ENCODE assay signal across 11 cellular contexts in the genomic region with DNA sequence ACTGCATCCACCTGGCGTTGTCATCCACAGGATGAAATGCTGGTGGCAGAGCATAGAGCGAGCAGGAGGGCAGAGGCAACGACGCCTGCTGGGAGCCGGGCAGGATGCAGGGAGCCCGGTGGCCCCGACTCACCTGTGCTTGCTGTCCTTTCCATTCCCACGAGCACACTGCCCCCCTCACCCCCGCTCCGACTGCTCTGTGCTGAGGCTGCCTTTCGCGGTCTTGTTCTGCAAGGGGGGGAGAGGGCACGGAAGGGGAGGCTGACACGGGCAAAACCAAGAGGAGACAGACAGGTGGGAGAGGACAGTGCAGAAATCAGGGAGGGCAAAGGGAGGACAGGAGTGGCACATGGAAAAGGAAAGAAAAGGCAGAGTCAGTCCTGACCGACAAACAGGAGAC. TPM values are rescaled to one million over a fixed set of nuclear protein-coding genes. Genes with fewer than 3 reads are reported as not detected.
DNase-seq lines count a peak whose midpoint lies in the region; ATAC-seq lines count a peak whose summit lies in the region.
"Had no signal": no experiment of that assay in that cellular context is flagged by ENCODE, and none has a peak within 500 bp of the region (broad histone marks: within the 10 kb centered on the region; RNA-seq: fewer than 3 reads in every experiment).

No MANE protein-coding gene starts in this region.

- no peak overlapping the region for H3K4me3 Mint-ChIP-seq in activated CD8-positive, alpha-beta memory T cell treated with anti-CD3 and anti-CD28 coated beads, Interleukin-2, amount 10 ng/mL, durations not matched to agents 7 days and 5 days
- no peak overlapping the region for H3K4me3 Mint-ChIP-seq in stimulated activated naive CD8-positive, alpha-beta T cell treated with anti-CD3 and anti-CD28 coated beads, Interleukin-15, amount 100 ng/mL, for 72 hours
- H3K4me3 Mint-ChIP-seq: CD14-positive monocyte; CD8-positive, alpha-beta T cell; H9 had no signal

- no peak for ATAC-seq in activated CD8-positive, alpha-beta memory T cell treated with anti-CD3 and anti-CD28 coated beads, Interleukin-2, amount 10 ng/mL, durations not matched to agents 7 days and 5 days
- no peak for ATAC-seq in stimulated activated naive CD8-positive, alpha-beta T cell treated with anti-CD3 and anti-CD28 coated beads, Interleukin-15, amount 100 ng/mL, for 72 hours

- H3K9me3 Mint-ChIP-seq in activated CD8-positive, alpha-beta memory T cell treated with anti-CD3 and anti-CD28 coated beads, Interleukin-2, amount 10 ng/mL, durations not matched to agents 7 days and 5 days (ENCODE audit: low read depth) = no peaks in the 10 kb centered on the region
- H3K9me3 Mint-ChIP-seq in stimulated activated naive CD8-positive, alpha-beta T cell treated with anti-CD3 and anti-CD28 coated beads, Interleukin-15, amount 100 ng/mL, for 72 hours = no peaks in the 10 kb centered on the region
- H3K9me3 Mint-ChIP-seq: CD14-positive monocyte; CD8-positive, alpha-beta T cell; H9 had no signal

- H3K27ac Mint-ChIP-seq in activated CD8-positive, alpha-beta memory T cell treated with anti-CD3 and anti-CD28 coated beads, Interleukin-2, amount 10 ng/mL, durations not matched to agents 7 days and 5 days = peak overlapping the region; percentile 35
- H3K27ac Mint-ChIP-seq in stimulated activated naive CD8-positive, alpha-beta T cell treated with anti-CD3 and anti-CD28 coated beads, Interleukin-15, amount 100 ng/mL, for 72 hours = no peak overlapping the region
- H3K27ac Mint-ChIP-seq: CD8-positive, alpha-beta T cell; H9 had no signal

- H3K27ac ChIP-seq in angular gyrus (ENCODE audit: low read depth, low read length) = peak overlapping the region; percentile 24
- H3K27ac ChIP-seq: 22Rv1 had no signal

- H3K36me3 Mint-ChIP-seq in activated CD8-positive, alpha-beta memory T cell treated with anti-CD3 and anti-CD28 coated beads, Interleukin-2, amount 10 ng/mL, durations not matched to agents 7 days and 5 days = peaks cover 10% of the 10 kb centered on the region

- CTCF ChIA-PET in activated CD8-positive, alpha-beta memory T cell treated with anti-CD3 and anti-CD28 coated beads, Interleukin-2, amount 10 ng/mL, durations not matched to agents 7 days and 5 days (lab: Charles Lee) = interaction anchor here (1.0 to 3.0 kb wide), 3 partner anchors 34 to 306 kb away, joined by 3 to 16 read pairs (median 5); no protein-coding TSS in a partner anchor

- DNase-seq in activated CD8-positive, alpha-beta memory T cell treated with anti-CD3 and anti-CD28 coated beads, Interleukin-2, amount 10 ng/mL, durations not matched to agents 7 days and 5 days = no peak
- DNase-seq in activated CD8-positive, alpha-beta memory T cell treated with anti-CD3 and anti-CD28 coated beads for 24 hours = no peak
- DNase-seq in islet precursor cell (peak; percentile 42), NCI-H82 (lab: John Stamatoyannopoulos, UW) (no peak), GOT3 (lab: John Stamatoyannopoulos, UW) (no peak)
- DNase-seq in stimulated activated naive CD8-positive, alpha-beta T cell treated with anti-CD3 and anti-CD28 coated beads, Interleukin-15, amount 100 ng/mL, for 72 hours = no peak

- no peaks in the 10 kb centered on the region for H3K27me3 Mint-ChIP-seq in activated CD8-positive, alpha-beta memory T cell treated with anti-CD3 and anti-CD28 coated beads, Interleukin-2, amount 10 ng/mL, durations not matched to agents 7 days and 5 days
- no peaks in the 10 kb centered on the region for H3K27me3 Mint-ChIP-seq in stimulated activated naive CD8-positive, alpha-beta T cell treated with anti-CD3 and anti-CD28 coated beads, Interleukin-15, amount 100 ng/mL, for 72 hours

- peaks cover 14% of the 10 kb centered on the region for H3K4me1 Mint-ChIP-seq in activated CD8-positive, alpha-beta memory T cell treated with anti-CD3 and anti-CD28 coated beads, Interleukin-2, amount 10 ng/mL, durations not matched to agents 7 days and 5 days
- H3K4me1 Mint-ChIP-seq in stimulated activated naive CD8-positive, alpha-beta T cell treated with anti-CD3 and anti-CD28 coated beads, Interleukin-15, amount 100 ng/mL, for 72 hours = peaks cover 34% of the 10 kb centered on the region

RNA-seq across cellular contexts. Expression of gene CYP2D6, which starts 37.9 kb away (rescaled TPM):
- 1 to 10 TPM; 2.3 to 2.5 TPM for total RNA-seq in activated CD8-positive, alpha-beta memory T cell treated with anti-CD3 and anti-CD28 coated beads, Interleukin-2, amount 10 ng/mL, durations not matched to agents 7 days and 5 days
